9 cellular contexts compared by ENCODE assay signal in genomic region chr1:201254625-201255469, GRCh38. TPM values are rescaled to one million over a fixed set of nuclear protein-coding genes. Genes with fewer than 3 reads are reported as not detected.
DNase-seq lines count a peak whose midpoint lies in the region; ATAC-seq, FAIRE-seq and TF ChIP-seq lines count a peak whose summit lies in the region.
"Had no signal": no experiment of that assay in that cellular context is flagged by ENCODE, and none has a peak within 500 bp of the region (broad histone marks: within the 10 kb centered on the region; RNA-seq: fewer than 3 reads in every experiment).

No MANE protein-coding gene starts in this region.

- H3K36me3 Mint-ChIP-seq in WTC11: no peaks in the 10 kb centered on the region

- no peak overlapping the region for H3K4me3 Mint-ChIP-seq in WTC11

- no peak overlapping the region for H3K4me3 ChIP-seq in LNCaP clone FGC (ENCODE audit: low read depth, low read length)
- H3K4me3 ChIP-seq in bronchial epithelial cell (ENCODE audit: low read depth, low read length): no peak overlapping the region
- H3K4me3 ChIP-seq in left lung: no peak overlapping the region

- intact Hi-C loops in left lung (cut with DNase I): loop anchor here (5.0 to 10.0 kb wide), 2 partner anchors 100 to 107 kb away; no protein-coding TSS in a partner anchor

- no peaks in the 10 kb centered on the region; the same call in 1 of the 2 replicates for H3K27me3 Mint-ChIP-seq in WTC11 (ENCODE audit: low read depth)

- H3K36me3 ChIP-seq in bronchial epithelial cell (ENCODE audit: control insufficient read depth, insufficient read depth, low read length) (no peaks in the 10 kb centered on the region), left lung (no peaks in the 10 kb centered on the region)

- peaks cover 3 to 6% of the 10 kb centered on the region in 2 donors for H3K4me1 ChIP-seq in left lung

- no peaks in the 10 kb centered on the region for H3K9me3 ChIP-seq in left lung

- H3K4me1 Mint-ChIP-seq in WTC11: peaks cover 5% of the 10 kb centered on the region; the same call in 1 of the 2 replicates

- peak; percentile 83 for DNase-seq in DMS 273 (lab: John Stamatoyannopoulos, UW; ENCODE audit: unreplicated experiment)
- no peak for DNase-seq in DMS 273 treated with DMSO at 0.1 percent for 48 hours (lab: John Stamatoyannopoulos, UW)
- no peak for DNase-seq in LNCaP clone FGC (ENCODE audit: low read depth)
- peak; percentile 96 for DNase-seq in WTC11 (ENCODE audit: low spot score)
- no peak for DNase-seq in bronchial epithelial cell (ENCODE audit: low read depth)
- peak in 1 of 2 donors; percentile 92 for DNase-seq in left lung
- peak in 2 of 3 donors; percentile 23 to 59 for DNase-seq in stimulated activated CD4-positive, alpha-beta T cell treated with anti-CD3 and anti-CD28 coated beads, TNF-alpha, amount 100 ng/mL, for 1 hour (ENCODE audit: low read depth in 3 of 3, low spot score in 1 of 3)

- ATAC-seq in WTC11: peak; percentile 81
- peak; percentile 90 for ATAC-seq in left lung
- ATAC-seq in HG02610 (IDR thresholded peaks at IDR 0.05; ENCODE audit: unreplicated experiment): no peak

- no peak for FAIRE-seq in bronchial epithelial cell (lab: Jason Lieb, UNC)
- FAIRE-seq: A204.1 had no signal

- H3K27me3 ChIP-seq in bronchial epithelial cell (ENCODE audit: control insufficient read depth, insufficient read depth, low read length): no peaks in the 10 kb centered on the region
- peaks cover 0 to 11% of the 10 kb centered on the region in 2 donors for H3K27me3 ChIP-seq in left lung

- POLR2A ChIA-PET in WTC11 (lab: Charles Lee): no interaction called here

- peak; percentile 94 for TF ChIP-seq CTCF in LNCaP clone FGC (IDR thresholded peaks at IDR 0.05; ENCODE audit: control insufficient read depth, extremely low read depth, insufficient read depth)
- TF ChIP-seq CTCF in WTC11 (IDR thresholded peaks at IDR 0.05): peak; percentile 99
- peak; percentile 98 for TF ChIP-seq CTCF in bronchial epithelial cell (IDR thresholded peaks at IDR 0.05; ENCODE audit: insufficient read depth, low read length, severe bottlenecking)
- peak; percentile 97 to 98 for TF ChIP-seq CTCF in left lung (IDR thresholded peaks at IDR 0.05)

- H3K27ac Mint-ChIP-seq in WTC11: no peak overlapping the region

- no peak overlapping the region for H3K27ac ChIP-seq in left lung

- H3K9me3 Mint-ChIP-seq in WTC11: no peaks in the 10 kb centered on the region

- CTCF ChIA-PET in WTC11 (lab: Charles Lee): interaction anchor here (0.6 to 2.5 kb wide), 34 partner anchors 8 to 283 kb away, joined by 3 to 80 read pairs (median 6); partner anchors contain the start of genes IGFN1, PHLDA3 and PKP1

TF ChIP-seq in WTC11, 78 proteins besides CTCF, POLR2A, EP300 and RAD21:
- no peak for TF ChIP-seq NFE2L1 (CRISPR knock-in tag; IDR thresholded peaks at IDR 0.05)
- TF ChIP-seq, protein P1, sequence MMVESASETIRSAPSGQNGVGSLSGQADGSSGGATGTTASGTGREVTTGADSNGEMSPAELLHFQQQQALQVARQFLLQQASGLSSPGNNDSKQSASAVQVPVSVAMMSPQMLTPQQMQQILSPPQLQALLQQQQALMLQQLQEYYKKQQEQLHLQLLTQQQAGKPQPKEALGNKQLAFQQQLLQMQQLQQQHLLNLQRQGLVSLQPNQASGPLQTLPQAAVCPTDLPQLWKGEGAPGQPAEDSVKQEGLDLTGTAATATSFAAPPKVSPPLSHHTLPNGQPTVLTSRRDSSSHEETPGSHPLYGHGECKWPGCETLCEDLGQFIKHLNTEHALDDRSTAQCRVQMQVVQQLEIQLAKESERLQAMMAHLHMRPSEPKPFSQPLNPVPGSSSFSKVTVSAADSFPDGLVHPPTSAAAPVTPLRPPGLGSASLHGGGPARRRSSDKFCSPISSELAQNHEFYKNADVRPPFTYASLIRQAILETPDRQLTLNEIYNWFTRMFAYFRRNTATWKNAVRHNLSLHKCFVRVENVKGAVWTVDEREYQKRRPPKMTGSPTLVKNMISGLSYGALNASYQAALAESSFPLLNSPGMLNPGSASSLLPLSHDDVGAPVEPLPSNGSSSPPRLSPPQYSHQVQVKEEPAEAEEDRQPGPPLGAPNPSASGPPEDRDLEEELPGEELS (CRISPR knock-in tag; IDR thresholded peaks at IDR 0.05): 0 out of 2 replicates have a peak, but pooled peaks have one; percentile 1
- TF ChIP-seq ETV6 (CRISPR knock-in tag; IDR thresholded peaks at IDR 0.05): 0 out of 2 replicates have a peak, but pooled peaks have one; percentile 31
TF ChIP-seq in WTC11: peak in this region for 2.

RNA-seq across cellular contexts. Expression of gene PKP1, which starts 28.5 kb away (rescaled TPM):
- 0.18 to 0.41 TPM (median 0.24 TPM) in 3 replicates for total RNA-seq in WTC11 (2021)
- total RNA-seq in bronchial epithelial cell: 117 and 337 TPM in 2 replicates
- total RNA-seq in left lung: 1 to 10 TPM; 2.1 to 2.8 TPM

Comparison
In these comparisons a context has a peak if more than half of its experiments do, and no peak if none do; other contexts are left out.
1. DNase-seq: peak in DMS 273 (single experiment), WTC11 (single experiment) and stimulated activated CD4-positive, alpha-beta T cell treated with anti-CD3 and anti-CD28 coated beads, TNF-alpha, amount 100 ng/mL, for 1 hour (2 of 3); none in DMS 273 treated with DMSO at 0.1 percent for 48 hours (single experiment), LNCaP clone FGC (single experiment) and bronchial epithelial cell (single experiment).
2. RNA of gene PKP1, which starts 28.5 kb away (total RNA-seq): 117 to 337 TPM in bronchial epithelial cell; 2.1 to 2.8 TPM in left lung and 0.18 to 0.41 TPM in WTC11; every median in the first group is over 10 times any median in the second.
3. Peak in every context shown above with its lines, with median percentiles within 50 percentile points of each other: CTCF ChIP-seq.